In genomic region chr1:31745898-31746668, GRCh38 we compare ENCODE assay signal across 10 cellular contexts. TPM values are rescaled to one million over a fixed set of nuclear protein-coding genes. Genes with fewer than 3 reads are reported as not detected.
DNase-seq lines count a peak whose midpoint lies in the region; ATAC-seq, FAIRE-seq and TF ChIP-seq lines count a peak whose summit lies in the region.
"Had no signal": no experiment of that assay in that cellular context is flagged by ENCODE, and none has a peak within 500 bp of the region (broad histone marks: within the 10 kb centered on the region; RNA-seq: fewer than 3 reads in every experiment).

No MANE protein-coding gene starts in this region.

- peaks cover 51% of the 10 kb centered on the region for H3K4me1 Mint-ChIP-seq in nephron

- no peak for FAIRE-seq in HepG2 (lab: Jason Lieb, UNC)

- peaks cover 12% of the 10 kb centered on the region; the same call in 1 of the 2 replicates for H4K20me1 ChIP-seq in DOHH2 (ENCODE audit: control insufficient read depth, insufficient read depth, low read depth, low read length)
- H4K20me1 ChIP-seq in Karpas-422 (ENCODE audit: insufficient read depth, low read depth, low read length) = peaks cover 23% of the 10 kb centered on the region; the same call in 1 of the 2 replicates
- no peaks in the 10 kb centered on the region for H4K20me1 ChIP-seq in HepG2 (ENCODE audit: insufficient read depth, low read length)

- H3K9me3 Mint-ChIP-seq in nephron = no peaks in the 10 kb centered on the region

- no peaks in the 10 kb centered on the region for H3K36me3 Mint-ChIP-seq in nephron (ENCODE audit: low read depth)

- in situ Hi-C loops in HepG2 (cut with HindIII; ENCODE audit: extremely low pct_ligation_motif_present, low pct_unique_long_range_greater_than_20kb) = no loop called here

- TF ChIP-seq EP300 in HepG2 (IDR thresholded peaks at IDR 0.05; ENCODE audit: low read depth in 2 of 2, low read length in 2 of 2) (no peak), HepG2 (CRISPR knock-in tag; IDR thresholded peaks at IDR 0.05; ENCODE audit: borderline replicate concordance) (no peak)

- peak; percentile 3 for TF ChIP-seq CTCF in DOHH2 (IDR thresholded peaks at IDR 0.05; ENCODE audit: low read depth, low read length, poor library complexity, severe bottlenecking)
- TF ChIP-seq CTCF in VCaP (conservative IDR thresholded peaks at IDR 0.05) = peak; percentile 11; the same call in 1 of the 2 replicates
- TF ChIP-seq CTCF in nephron (IDR thresholded peaks at IDR 0.05; ENCODE audit: unreplicated experiment in 3 of 3) = no peak
- TF ChIP-seq CTCF in HepG2 (CRISPR knock-in tag; IDR thresholded peaks at IDR 0.05) = no peak

- 35% methylated on average over 14 of the region's 15 CpGs for WGBS in HepG2 (ENCODE audit: low lambda C conversion rate)

- peaks cover 5% of the 10 kb centered on the region for H3K27me3 Mint-ChIP-seq in nephron (ENCODE audit: low read depth)

- POLR2A ChIA-PET in HepG2 (lab: Yijun Ruan, JAX) = interaction anchor here (1.7 kb wide), 3 partner anchors 14 to 42 kb away, joined by 3 to 5 read pairs (median 5); partner anchors contain the start of gene COL16A1

- DNase-seq in Karpas-422 (no peak), HepG2 (ENCODE audit: low spot score) (no peak)
- no peak for DNase-seq in stimulated activated CD4-positive, alpha-beta T cell treated with anti-CD3 and anti-CD28 coated beads, Interleukin-12 subunit alpha, Interleukin-12 subunit beta, amount 100 ng/mL, for 4 hours
- DNase-seq: activated CD4-positive, alpha-beta T cell treated with anti-CD3 and anti-CD28 coated beads for 1 hour had no signal

- no peak for TF ChIP-seq RAD21 in HepG2 (CRISPR knock-in tag; IDR thresholded peaks at IDR 0.05)

- H3F3A ChIP-seq in DOHH2 (ENCODE audit: control insufficient read depth, insufficient read depth) = peaks cover 3% of the 10 kb centered on the region

- ATAC-seq in GM18511 (IDR thresholded peaks at IDR 0.05; ENCODE audit: unreplicated experiment) (no peak), HepG2 (no peak)

- no peak for TF ChIP-seq POLR2A in HepG2 (IDR thresholded peaks at IDR 0.05; ENCODE audit: insufficient read depth in 1 of 2, low read depth in 2 of 2, low read length in 2 of 2)

- H3K4me1 ChIP-seq in DOHH2 (ENCODE audit: control insufficient read depth, low read length) = peaks cover 32% of the 10 kb centered on the region
- peaks cover 50% of the 10 kb centered on the region for H3K4me1 ChIP-seq in Karpas-422 (ENCODE audit: low read length)
- H3K4me1 ChIP-seq in HepG2 (ENCODE audit: insufficient read depth, low read length) = no peaks in the 10 kb centered on the region
- H3K4me1 ChIP-seq: left lung had no signal

- no peak overlapping the region for H3K4me3 ChIP-seq in DOHH2 (ENCODE audit: low read length)
- H3K4me3 ChIP-seq in Karpas-422 (ENCODE audit: low read length) = no peak overlapping the region
- H3K4me3 ChIP-seq in HepG2 (replicated peaks in 1 of 3; ENCODE audit: insufficient read depth in 1 of 3, low read depth in 2 of 3, low read length in 3 of 3) = no peak overlapping the region
- H3K4me3 ChIP-seq: left lung had no signal

- H3K27ac ChIP-seq in DOHH2 (ENCODE audit: low read depth, low read length) = no peak overlapping the region
- H3K27ac ChIP-seq in Karpas-422 (ENCODE audit: low read length) = no peak overlapping the region
- H3K27ac ChIP-seq in VCaP = no peak overlapping the region
- no peak overlapping the region for H3K27ac ChIP-seq in HepG2 (ENCODE audit: extremely low read length, insufficient read depth, low read length)
- H3K27ac ChIP-seq: epithelial cell of prostate, left lung had no signal

- no peaks in the 10 kb centered on the region for H3K9me2 ChIP-seq in DOHH2 (replicated peaks; ENCODE audit: control insufficient read depth, low read length)
- H3K9me2 ChIP-seq in Karpas-422 (replicated peaks; ENCODE audit: insufficient read depth, low read length) = no peaks in the 10 kb centered on the region

- H3K36me3 ChIP-seq in DOHH2 (ENCODE audit: control insufficient read depth, low read length) (no peaks in the 10 kb centered on the region), Karpas-422 (ENCODE audit: insufficient read depth, low read length) (no peaks in the 10 kb centered on the region), HepG2 (replicated peaks in 1 of 2; ENCODE audit: control insufficient read depth in 1 of 2, insufficient read depth in 2 of 2, low read length in 2 of 2) (no peaks in the 10 kb centered on the region)
- H3K36me3 ChIP-seq: left lung had no signal

- H3K79me2 ChIP-seq in DOHH2 (ENCODE audit: control insufficient read depth, low read length) (no peaks in the 10 kb centered on the region), Karpas-422 (ENCODE audit: low read length) (no peaks in the 10 kb centered on the region), HepG2 (ENCODE audit: insufficient read depth, low read length) (no peaks in the 10 kb centered on the region)

- CTCF ChIA-PET in HepG2 (lab: Yijun Ruan, JAX; ENCODE audit: low intra/inter-chr PET ratio, low total read pairs) = interaction anchor here (2.3 kb wide), 1 partner anchor 82 kb away, joined by 15 read pairs; no protein-coding TSS in a partner anchor

- intact Hi-C loops in HepG2 (cut with micrococcal nuclease; ENCODE audit: unreplicated experiment) = loop anchor here (1.0 kb wide), 2 partner anchors 32 to 82 kb away; no protein-coding TSS in a partner anchor

- H2AFZ ChIP-seq in Karpas-422 (ENCODE audit: low read length) = no peak overlapping the region
- no peak overlapping the region for H2AFZ ChIP-seq in HepG2 (ENCODE audit: low read length)

- peak overlapping the region; percentile 41 for H3K9ac ChIP-seq in Karpas-422 (ENCODE audit: low read length)
- H3K9ac ChIP-seq in HepG2 (ENCODE audit: insufficient read depth, low read depth, low read length) = no peak overlapping the region

- H3K27ac Mint-ChIP-seq in nephron = peak overlapping the region; percentile 25 to 63 (median 34)

- H3K4me2 ChIP-seq in DOHH2 (ENCODE audit: low read length) = no peak overlapping the region
- peak overlapping the region; percentile 62 for H3K4me2 ChIP-seq in Karpas-422 (ENCODE audit: low read depth, low read length, poor library complexity, severe bottlenecking)
- no peak overlapping the region for H3K4me2 ChIP-seq in HepG2 (ENCODE audit: low read depth, low read length)

- no peaks in the 10 kb centered on the region for H3K9me3 ChIP-seq in DOHH2 (ENCODE audit: control insufficient read depth, insufficient read depth, low read length)
- H3K9me3 ChIP-seq in Karpas-422 (ENCODE audit: low read length) = no peaks in the 10 kb centered on the region
- H3K9me3 ChIP-seq in HepG2 (ENCODE audit: low read length) = no peaks in the 10 kb centered on the region
- H3K9me3 ChIP-seq: left lung had no signal

- no peak overlapping the region for H3K4me3 Mint-ChIP-seq in nephron

- BruUV-seq in HepG2 (replicated peaks; lab: Mats Ljungman, UMichigan) = no TSS peak

- H3K27me3 ChIP-seq in DOHH2 (ENCODE audit: control insufficient read depth, low read length) = peaks cover 29% of the 10 kb centered on the region
- no peaks in the 10 kb centered on the region for H3K27me3 ChIP-seq in Karpas-422 (ENCODE audit: low read length)
- peaks cover under 1 to 41% of the 10 kb centered on the region in 2 experiments; a peak in 3 of 5 replicates for H3K27me3 ChIP-seq in HepG2 (ENCODE audit: control insufficient read depth in 1 of 2, insufficient read depth in 2 of 2, low read length in 2 of 2)

RNA-seq across cellular contexts. Expression of gene ADGRB2, which starts 18.1 kb away (rescaled TPM):
- total RNA-seq in Karpas-422 (2014; rRNA removed; shearing (Covaris generic); ENCODE audit: low replicate concordance) = 9.2 and 28.5 TPM in 2 replicates
- 0.09 TPM in 1 of 2 replicates, not detected in the other for total RNA-seq in HepG2 (2016; rRNA removed; fragmentation: Illumina TruSeq; extraction: Trizol)
- not detected in 2 replicates for total RNA-seq in HepG2 (2016; cell fraction: cytosol; rRNA removed; fragmentation: Illumina TruSeq; extraction: Trizol; ENCODE audit: low read depth)
- 0.04 TPM in 1 of 2 replicates, not detected in the other for total RNA-seq in HepG2 (2016; cell fraction: insoluble cytoplasmic fraction; rRNA removed; fragmentation: Illumina TruSeq; extraction: Trizol)
- total RNA-seq in HepG2 (2016; cell fraction: membrane; rRNA removed; fragmentation: Illumina TruSeq; extraction: Trizol) = not detected in 2 replicates
- 0.09 TPM in 1 of 2 replicates, not detected in the other for total RNA-seq in HepG2 (2016; cell fraction: nucleus; rRNA removed; fragmentation: Illumina TruSeq; extraction: Trizol)
- polyA plus RNA-seq in HepG2 (2011; rRNA removed) = 0.03 TPM in 1 of 2 replicates, not detected in the other
- polyA plus RNA-seq in HepG2 (2011; cell fraction: cytosol; rRNA removed) = 0.04 TPM in 1 of 2 replicates, not detected in the other
- polyA plus RNA-seq in HepG2 (2011; cell fraction: nucleus; rRNA removed) = 0.14 and 0.31 TPM in 2 replicates
- 0.07 TPM in 1 of 2 replicates, not detected in the other for polyA plus RNA-seq in HepG2 (2012)
- not detected in 2 replicates for polyA plus RNA-seq in HepG2 (2016; cell fraction: cytosol; fragmentation: Illumina TruSeq; extraction: Trizol; ENCODE audit: low read depth)
- not detected in 2 replicates for polyA plus RNA-seq in HepG2 (2016; cell fraction: insoluble cytoplasmic fraction; fragmentation: Illumina TruSeq; extraction: Trizol; ENCODE audit: low read depth)
- polyA plus RNA-seq in HepG2 (2016; cell fraction: membrane; fragmentation: Illumina TruSeq; extraction: Trizol; ENCODE audit: low read depth) = not detected in 2 replicates
- 0.29 TPM in 1 of 2 replicates, not detected in the other for polyA plus RNA-seq in HepG2 (2016; cell fraction: nucleus; fragmentation: Illumina TruSeq; extraction: Trizol; ENCODE audit: insufficient read depth, low read depth)
- polyA minus RNA-seq in HepG2 (2011; rRNA and poly(A)+ RNA removed; ENCODE audit: low replicate concordance) = 2.1 TPM in 1 of 2 replicates, not detected in the other
- not detected in 2 replicates for polyA minus RNA-seq in HepG2 (2011; cell fraction: cytosol; rRNA and poly(A)+ RNA removed)
- polyA minus RNA-seq in HepG2 (2011; cell fraction: nucleus; rRNA and poly(A)+ RNA removed) = not detected in 2 replicates

RNA-seq across cellular contexts. Expression of gene COL16A1, which starts 42.3 kb away (rescaled TPM):
- total RNA-seq in Karpas-422 (2014; rRNA removed; shearing (Covaris generic); ENCODE audit: low replicate concordance) = not detected in 2 replicates
- total RNA-seq in HepG2 (2016; rRNA removed; fragmentation: Illumina TruSeq; extraction: Trizol) = 2.0 and 12.2 TPM in 2 replicates
- total RNA-seq in HepG2 (2016; cell fraction: cytosol; rRNA removed; fragmentation: Illumina TruSeq; extraction: Trizol; ENCODE audit: low read depth) = 0.61 and 0.62 TPM in 2 replicates
- total RNA-seq in HepG2 (2016; cell fraction: insoluble cytoplasmic fraction; rRNA removed; fragmentation: Illumina TruSeq; extraction: Trizol) = 2.0 and 13.0 TPM in 2 replicates
- 0.76 and 1.1 TPM in 2 replicates for total RNA-seq in HepG2 (2016; cell fraction: membrane; rRNA removed; fragmentation: Illumina TruSeq; extraction: Trizol)
- 18.2 and 22.6 TPM in 2 replicates for total RNA-seq in HepG2 (2016; cell fraction: nucleus; rRNA removed; fragmentation: Illumina TruSeq; extraction: Trizol)
- polyA plus RNA-seq in HepG2 (2011; rRNA removed) = 4.3 and 5.1 TPM in 2 replicates
- 0.54 and 0.85 TPM in 2 replicates for polyA plus RNA-seq in HepG2 (2011; cell fraction: cytosol; rRNA removed)
- 61.1 and 62.0 TPM in 2 replicates for polyA plus RNA-seq in HepG2 (2011; cell fraction: nucleus; rRNA removed)
- 4.7 and 5.1 TPM in 2 replicates for polyA plus RNA-seq in HepG2 (2012)
- polyA plus RNA-seq in HepG2 (2016; cell fraction: cytosol; fragmentation: Illumina TruSeq; extraction: Trizol; ENCODE audit: low read depth) = 0.29 and 0.41 TPM in 2 replicates
- polyA plus RNA-seq in HepG2 (2016; cell fraction: insoluble cytoplasmic fraction; fragmentation: Illumina TruSeq; extraction: Trizol; ENCODE audit: low read depth) = 1.5 and 2.3 TPM in 2 replicates
- polyA plus RNA-seq in HepG2 (2016; cell fraction: membrane; fragmentation: Illumina TruSeq; extraction: Trizol; ENCODE audit: low read depth) = 0.43 and 0.78 TPM in 2 replicates
- 57.7 and 64.7 TPM in 2 replicates for polyA plus RNA-seq in HepG2 (2016; cell fraction: nucleus; fragmentation: Illumina TruSeq; extraction: Trizol; ENCODE audit: insufficient read depth, low read depth)
- polyA minus RNA-seq in HepG2 (2011; rRNA and poly(A)+ RNA removed; ENCODE audit: low replicate concordance) = 1.4 and 4.1 TPM in 2 replicates
- 0.69 and 1.6 TPM in 2 replicates for polyA minus RNA-seq in HepG2 (2011; cell fraction: cytosol; rRNA and poly(A)+ RNA removed)
- 6.8 and 10.1 TPM in 2 replicates for polyA minus RNA-seq in HepG2 (2011; cell fraction: nucleus; rRNA and poly(A)+ RNA removed)

Comparison
In these comparisons a context has a peak if more than half of its experiments do, and no peak if none do; other contexts are left out.
1. CTCF ChIP-seq: peak in DOHH2 (single experiment) and VCaP (single experiment); none in nephron (0 of 3) and HepG2 (single experiment).